Comparison of ENCODE assay signal across 11 cellular contexts in the genomic region with DNA sequence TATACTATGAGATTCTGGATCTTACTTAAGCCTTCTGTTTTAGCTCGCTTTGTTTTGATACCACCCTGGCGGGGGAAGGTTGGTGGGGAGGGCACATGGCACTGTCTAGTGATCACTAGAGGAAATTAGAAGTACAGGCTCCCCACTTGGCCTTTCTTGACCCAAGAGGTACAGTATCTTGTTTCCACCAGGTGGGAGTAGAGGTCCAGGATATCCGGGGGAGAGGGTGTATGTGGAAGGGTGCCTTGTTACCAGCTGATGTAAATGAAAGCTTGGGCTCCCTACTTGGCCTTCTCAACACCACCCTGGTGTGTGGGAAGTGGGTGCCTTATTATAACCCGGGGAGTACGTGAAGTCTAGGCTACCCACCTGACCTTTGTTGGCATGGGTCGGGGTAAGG. TPM values are rescaled to one million over a fixed set of nuclear protein-coding genes. Genes with fewer than 3 reads are reported as not detected.
DNase-seq lines count a peak whose midpoint lies in the region; ATAC-seq and TF ChIP-seq lines count a peak whose summit lies in the region.
"Had no signal": no experiment of that assay in that cellular context is flagged by ENCODE, and none has a peak within 500 bp of the region (broad histone marks: within the 10 kb centered on the region; RNA-seq: fewer than 3 reads in every experiment).

No MANE protein-coding gene starts in this region.

- H3K4ac ChIP-seq in H9 (ENCODE audit: low read depth, low read length) = no peak overlapping the region

- no peaks in the 10 kb centered on the region for H3K27me3 ChIP-seq in H9 (ENCODE audit: insufficient read depth, low read length)
- H3K27me3 ChIP-seq: cardiac muscle cell had no signal

- peaks cover 41% of the 10 kb centered on the region; the same call in 1 of the 2 replicates for H3K79me2 ChIP-seq in H9 (ENCODE audit: insufficient read depth, low read length)

- peaks cover 7% of the 10 kb centered on the region for H3K9me3 ChIP-seq in H9 (ENCODE audit: control insufficient read depth, low read depth, low read length)

- H3K14ac ChIP-seq in H9 (ENCODE audit: insufficient read depth, low read length) = no peak overlapping the region

- H2AK5ac ChIP-seq in H9 (ENCODE audit: insufficient read length, low read length) = no peak overlapping the region

- peak; percentile 75 for ATAC-seq in activated naive CD8-positive, alpha-beta T cell treated with anti-CD3 and anti-CD28 coated beads, Interleukin-2, amount 50 U/mL, for 24 hours
- peak; percentile 65 to 78 (median 66) for ATAC-seq in natural killer cell

- no peak overlapping the region for H4K8ac ChIP-seq in H9 (replicated peaks; ENCODE audit: insufficient read length, low read depth, low read length)

- no peak overlapping the region for H2BK15ac ChIP-seq in H9 (ENCODE audit: low read depth, low read length)

- H3K18ac ChIP-seq in H9 (ENCODE audit: insufficient read length, low read depth, low read length) = no peak overlapping the region

- WGBS in H9 (ENCODE audit: extremely low coverage, insufficient read length, low lambda C conversion rate) = no CpG with 5 or more reads among the region's 6 CpGs

- POLR2A ChIA-PET in activated CD4-positive, alpha-beta memory T cell treated with anti-CD3 and anti-CD28 coated beads for 36 hours (lab: Charles Lee) = interaction anchor here (0.6 kb wide), 1 partner anchor 176 kb away, joined by 3 read pairs; no protein-coding TSS in a partner anchor
- POLR2A ChIA-PET in activated CD4-positive, alpha-beta memory T cell treated with anti-CD3 and anti-CD28 coated beads, Interleukin-2, amount 10 ng/mL, durations not matched to agents 7 days and 5 days (lab: Charles Lee) = no interaction called here

- H4K20me1 ChIP-seq in H9 (ENCODE audit: control insufficient read depth, insufficient read depth, insufficient read length) = no peaks in the 10 kb centered on the region

- no peak overlapping the region for H4K5ac ChIP-seq in H9 (ENCODE audit: insufficient read length, low read depth, low read length)

- no peak overlapping the region for H2BK5ac ChIP-seq in H9 (ENCODE audit: insufficient read length, low read length)

- no peak overlapping the region for H3K23ac ChIP-seq in H9 (ENCODE audit: insufficient read length, low read depth, low read length)

- H3K9ac ChIP-seq in H9 (ENCODE audit: extremely low read depth, insufficient read length, low read length) = no peak overlapping the region

- H2AFZ ChIP-seq in H9 (ENCODE audit: low read length) = no peak overlapping the region

- H3K27ac Mint-ChIP-seq in activated CD4-positive, alpha-beta memory T cell treated with anti-CD3 and anti-CD28 coated beads for 36 hours = no peak overlapping the region
- no peak overlapping the region for H3K27ac Mint-ChIP-seq in activated CD4-positive, alpha-beta memory T cell treated with anti-CD3 and anti-CD28 coated beads, Interleukin-2, amount 10 ng/mL, durations not matched to agents 7 days and 5 days
- 0 out of 7 replicates have a peak overlapping the region, but pooled peaks of 1 of the 3 experiments have one; percentile 31 for H3K27ac Mint-ChIP-seq in H9
- H3K27ac Mint-ChIP-seq in activated naive CD8-positive, alpha-beta T cell treated with anti-CD3 and anti-CD28 coated beads, Interleukin-2, amount 50 U/mL, for 24 hours = no peak overlapping the region
- H3K27ac Mint-ChIP-seq in natural killer cell = peak overlapping the region; percentile 23 to 50

- no peaks in the 10 kb centered on the region for H3K23me2 ChIP-seq in H9 (ENCODE audit: insufficient read length, low read depth, low read length, poor library complexity, severe bottlenecking)

- H3K4me1 Mint-ChIP-seq in activated CD4-positive, alpha-beta memory T cell treated with anti-CD3 and anti-CD28 coated beads for 36 hours (ENCODE audit: low read depth) = peaks cover 21% of the 10 kb centered on the region
- H3K4me1 Mint-ChIP-seq in activated CD4-positive, alpha-beta memory T cell treated with anti-CD3 and anti-CD28 coated beads, Interleukin-2, amount 10 ng/mL, durations not matched to agents 7 days and 5 days = peaks cover 13% of the 10 kb centered on the region
- H3K4me1 Mint-ChIP-seq in H9 = peaks cover 17 to 21% of the 10 kb centered on the region in 2 experiments
- peaks cover 26% of the 10 kb centered on the region for H3K4me1 Mint-ChIP-seq in activated naive CD8-positive, alpha-beta T cell treated with anti-CD3 and anti-CD28 coated beads, Interleukin-2, amount 50 U/mL, for 24 hours
- H3K4me1 Mint-ChIP-seq in natural killer cell = peaks cover 31 to 32% of the 10 kb centered on the region in 2 donors

- H4K91ac ChIP-seq in H9 (ENCODE audit: insufficient read length, low read depth, low read length) = no peak overlapping the region

- CTCF ChIA-PET in activated CD4-positive, alpha-beta memory T cell treated with anti-CD3 and anti-CD28 coated beads for 36 hours (lab: Charles Lee) = interaction anchor here (0.7 to 1.5 kb wide), 4 partner anchors 17 to 178 kb away, joined by 3 to 5 read pairs (median 3); no protein-coding TSS in a partner anchor
- CTCF ChIA-PET in activated CD4-positive, alpha-beta memory T cell treated with anti-CD3 and anti-CD28 coated beads, Interleukin-2, amount 10 ng/mL, durations not matched to agents 7 days and 5 days (lab: Charles Lee) = interaction anchor here (0.7 kb wide), 1 partner anchor 34 kb away, joined by 3 read pairs; no protein-coding TSS in a partner anchor

- intact Hi-C loops in activated CD4-positive, alpha-beta memory T cell treated with anti-CD3 and anti-CD28 coated beads for 36 hours (cut with micrococcal nuclease) = loop anchor here (5.0 kb wide), 1 partner anchor 363 kb away; no protein-coding TSS in a partner anchor
- intact Hi-C loops in natural killer cell (cut with micrococcal nuclease) = loop anchor here (5.0 kb wide), 1 partner anchor 363 kb away; no protein-coding TSS in a partner anchor

- H3T11ph ChIP-seq in H9 (ENCODE audit: low read length) = no peak overlapping the region

- H2BK120ac ChIP-seq in H9 (ENCODE audit: low read depth, low read length, poor library complexity, severe bottlenecking) = no peak overlapping the region

- H3K27me3 Mint-ChIP-seq in activated CD4-positive, alpha-beta memory T cell treated with anti-CD3 and anti-CD28 coated beads for 36 hours = no peaks in the 10 kb centered on the region
- H3K27me3 Mint-ChIP-seq in activated CD4-positive, alpha-beta memory T cell treated with anti-CD3 and anti-CD28 coated beads, Interleukin-2, amount 10 ng/mL, durations not matched to agents 7 days and 5 days = no peaks in the 10 kb centered on the region
- H3K27me3 Mint-ChIP-seq in H9 (ENCODE audit: low read depth) (no peaks in the 10 kb centered on the region; the same call in 1 of the 2 replicates), natural killer cell (ENCODE audit: low read depth in 2 of 2) (no peaks in the 10 kb centered on the region)
- H3K27me3 Mint-ChIP-seq in activated naive CD8-positive, alpha-beta T cell treated with anti-CD3 and anti-CD28 coated beads, Interleukin-2, amount 50 U/mL, for 24 hours = no peaks in the 10 kb centered on the region

- peaks cover 13% of the 10 kb centered on the region for H3K9me3 Mint-ChIP-seq in activated CD4-positive, alpha-beta memory T cell treated with anti-CD3 and anti-CD28 coated beads for 36 hours
- peaks cover 13% of the 10 kb centered on the region for H3K9me3 Mint-ChIP-seq in activated CD4-positive, alpha-beta memory T cell treated with anti-CD3 and anti-CD28 coated beads, Interleukin-2, amount 10 ng/mL, durations not matched to agents 7 days and 5 days
- H3K9me3 Mint-ChIP-seq in H9 (peaks cover 29 to 44% of the 10 kb centered on the region in 2 experiments), natural killer cell (no peaks in the 10 kb centered on the region)
- peaks cover 11% of the 10 kb centered on the region for H3K9me3 Mint-ChIP-seq in activated naive CD8-positive, alpha-beta T cell treated with anti-CD3 and anti-CD28 coated beads, Interleukin-2, amount 50 U/mL, for 24 hours

- H3K36me3 Mint-ChIP-seq in activated CD4-positive, alpha-beta memory T cell treated with anti-CD3 and anti-CD28 coated beads for 36 hours = peaks cover 9% of the 10 kb centered on the region
- peaks cover 36% of the 10 kb centered on the region for H3K36me3 Mint-ChIP-seq in activated CD4-positive, alpha-beta memory T cell treated with anti-CD3 and anti-CD28 coated beads, Interleukin-2, amount 10 ng/mL, durations not matched to agents 7 days and 5 days (ENCODE audit: low read depth)
- H3K36me3 Mint-ChIP-seq in H9 (ENCODE audit: insufficient read depth in 1 of 3, low read depth in 3 of 3) = peaks cover 27 to 43% (median 42%) of the 10 kb centered on the region in 3 experiments
- H3K36me3 Mint-ChIP-seq in activated naive CD8-positive, alpha-beta T cell treated with anti-CD3 and anti-CD28 coated beads, Interleukin-2, amount 50 U/mL, for 24 hours (ENCODE audit: low read depth) = peaks cover 15% of the 10 kb centered on the region
- no peaks in the 10 kb centered on the region for H3K36me3 Mint-ChIP-seq in natural killer cell

- peaks cover 9% of the 10 kb centered on the region for H3K79me1 ChIP-seq in H9 (ENCODE audit: insufficient read depth, low read depth, low read length, poor library complexity, severe bottlenecking)

- H3K4me1 ChIP-seq in H9 (ENCODE audit: insufficient read depth, low read length) = no peaks in the 10 kb centered on the region

- H3K27ac ChIP-seq in H9 (ENCODE audit: insufficient read length, low read depth, low read length) = no peak overlapping the region
- H3K27ac ChIP-seq: cardiac muscle cell had no signal

- H2BK12ac ChIP-seq in H9 (ENCODE audit: insufficient read length, low read depth, low read length) = no peak overlapping the region

- H3K4me3 Mint-ChIP-seq in activated CD4-positive, alpha-beta memory T cell treated with anti-CD3 and anti-CD28 coated beads for 36 hours = no peak overlapping the region
- H3K4me3 Mint-ChIP-seq in activated CD4-positive, alpha-beta memory T cell treated with anti-CD3 and anti-CD28 coated beads, Interleukin-2, amount 10 ng/mL, durations not matched to agents 7 days and 5 days = no peak overlapping the region
- H3K4me3 Mint-ChIP-seq in H9 = no peak overlapping the region
- H3K4me3 Mint-ChIP-seq in activated naive CD8-positive, alpha-beta T cell treated with anti-CD3 and anti-CD28 coated beads, Interleukin-2, amount 50 U/mL, for 24 hours = no peak overlapping the region
- no peak overlapping the region for H3K4me3 Mint-ChIP-seq in natural killer cell
- H3K4me3 Mint-ChIP-seq: neural crest cell had no signal

- no peak overlapping the region for H3K4me2 ChIP-seq in H9 (ENCODE audit: insufficient read depth, insufficient read length, low read length)

- TF ChIP-seq CTCF in H9 (conservative IDR thresholded peaks at IDR 0.05) = peak; percentile 70
- no peak for TF ChIP-seq CTCF in natural killer cell (IDR thresholded peaks at IDR 0.05)

- H3K56ac ChIP-seq in H9 (ENCODE audit: insufficient read length, low read depth, low read length) = no peak overlapping the region

- DNase-seq in activated CD4-positive, alpha-beta memory T cell treated with anti-CD3 and anti-CD28 coated beads for 36 hours = peak; percentile 40
- DNase-seq in activated CD4-positive, alpha-beta memory T cell treated with anti-CD3 and anti-CD28 coated beads, Interleukin-2, amount 10 ng/mL, durations not matched to agents 7 days and 5 days = no peak
- peak; percentile 65 for DNase-seq in H9
- peak; percentile 27 for DNase-seq in activated naive CD8-positive, alpha-beta T cell treated with anti-CD3 and anti-CD28 coated beads, Interleukin-2, amount 50 U/mL, for 24 hours
- DNase-seq in natural killer cell = no peak
- no peak for DNase-seq in NCI-H1694 treated with DMSO at 0.1 percent for 48 hours (lab: John Stamatoyannopoulos, UW)
- no peak for DNase-seq in dedifferentiated amniotic fluid mesenchymal stem cell (ENCODE audit: extremely low spot score)
- no peak for DNase-seq in CD1c-positive myeloid dendritic cell (ENCODE audit: extremely low spot score)
- DNase-seq: stimulated activated CD4-positive, alpha-beta T cell treated with anti-CD3 and anti-CD28 coated beads, Interleukin-4, amount 100 ng/mL, for 1 hour had no signal

- H2BK20ac ChIP-seq in H9 (ENCODE audit: low read depth, low read length, poor library complexity, severe bottlenecking) = no peak overlapping the region

RNA-seq across cellular contexts. Expression of a gene that starts 7.5 kb away (rescaled TPM):
- total RNA-seq in activated CD4-positive, alpha-beta memory T cell treated with anti-CD3 and anti-CD28 coated beads for 36 hours = 10 to 100 TPM; 37.2 to 38.2 TPM
- 10 to 100 TPM; 44.0 to 47.3 TPM for total RNA-seq in activated CD4-positive, alpha-beta memory T cell treated with anti-CD3 and anti-CD28 coated beads, Interleukin-2, amount 10 ng/mL, durations not matched to agents 7 days and 5 days
- 77.9 and 81.1 TPM in 2 replicates for total RNA-seq in H9 (2021)
- 10 to 100 TPM; 49.2 to 57.1 (median 50.0) TPM for total RNA-seq in natural killer cell

Comparison
In these comparisons a context has a peak if more than half of its experiments do, and no peak if none do; other contexts are left out.
1. DNase-seq: peak in activated CD4-positive, alpha-beta memory T cell treated with anti-CD3 and anti-CD28 coated beads for 36 hours (single experiment), H9 (single experiment) and activated naive CD8-positive, alpha-beta T cell treated with anti-CD3 and anti-CD28 coated beads, Interleukin-2, amount 50 U/mL, for 24 hours (single experiment); none in activated CD4-positive, alpha-beta memory T cell treated with anti-CD3 and anti-CD28 coated beads, Interleukin-2, amount 10 ng/mL, durations not matched to agents 7 days and 5 days (single experiment), natural killer cell (single experiment), NCI-H1694 treated with DMSO at 0.1 percent for 48 hours (single experiment), dedifferentiated amniotic fluid mesenchymal stem cell (single experiment) and CD1c-positive myeloid dendritic cell (single experiment).
2. H3K27ac Mint-ChIP-seq: peak in natural killer cell (2 of 2); none in activated CD4-positive, alpha-beta memory T cell treated with anti-CD3 and anti-CD28 coated beads for 36 hours (single experiment), activated CD4-positive, alpha-beta memory T cell treated with anti-CD3 and anti-CD28 coated beads, Interleukin-2, amount 10 ng/mL, durations not matched to agents 7 days and 5 days (single experiment) and activated naive CD8-positive, alpha-beta T cell treated with anti-CD3 and anti-CD28 coated beads, Interleukin-2, amount 50 U/mL, for 24 hours (single experiment).